ENCODE assay signal across 3 cellular contexts in genomic region chr1:213066363-213066762, GRCh38.
A peak's percentile ranks its signal among the peaks of the same experiment; 100 is the strongest.
TF ChIP-seq lines count a peak whose summit lies in the region.

No MANE protein-coding gene starts in this region.

TF ChIP-seq in GM23338, 12 proteins besides CTCF, POLR2A, EP300 and RAD21 (continues in another document):
- no peak for TF ChIP-seq ETS1 (IDR thresholded peaks at IDR 0.05)
- TF ChIP-seq, protein P1, sequence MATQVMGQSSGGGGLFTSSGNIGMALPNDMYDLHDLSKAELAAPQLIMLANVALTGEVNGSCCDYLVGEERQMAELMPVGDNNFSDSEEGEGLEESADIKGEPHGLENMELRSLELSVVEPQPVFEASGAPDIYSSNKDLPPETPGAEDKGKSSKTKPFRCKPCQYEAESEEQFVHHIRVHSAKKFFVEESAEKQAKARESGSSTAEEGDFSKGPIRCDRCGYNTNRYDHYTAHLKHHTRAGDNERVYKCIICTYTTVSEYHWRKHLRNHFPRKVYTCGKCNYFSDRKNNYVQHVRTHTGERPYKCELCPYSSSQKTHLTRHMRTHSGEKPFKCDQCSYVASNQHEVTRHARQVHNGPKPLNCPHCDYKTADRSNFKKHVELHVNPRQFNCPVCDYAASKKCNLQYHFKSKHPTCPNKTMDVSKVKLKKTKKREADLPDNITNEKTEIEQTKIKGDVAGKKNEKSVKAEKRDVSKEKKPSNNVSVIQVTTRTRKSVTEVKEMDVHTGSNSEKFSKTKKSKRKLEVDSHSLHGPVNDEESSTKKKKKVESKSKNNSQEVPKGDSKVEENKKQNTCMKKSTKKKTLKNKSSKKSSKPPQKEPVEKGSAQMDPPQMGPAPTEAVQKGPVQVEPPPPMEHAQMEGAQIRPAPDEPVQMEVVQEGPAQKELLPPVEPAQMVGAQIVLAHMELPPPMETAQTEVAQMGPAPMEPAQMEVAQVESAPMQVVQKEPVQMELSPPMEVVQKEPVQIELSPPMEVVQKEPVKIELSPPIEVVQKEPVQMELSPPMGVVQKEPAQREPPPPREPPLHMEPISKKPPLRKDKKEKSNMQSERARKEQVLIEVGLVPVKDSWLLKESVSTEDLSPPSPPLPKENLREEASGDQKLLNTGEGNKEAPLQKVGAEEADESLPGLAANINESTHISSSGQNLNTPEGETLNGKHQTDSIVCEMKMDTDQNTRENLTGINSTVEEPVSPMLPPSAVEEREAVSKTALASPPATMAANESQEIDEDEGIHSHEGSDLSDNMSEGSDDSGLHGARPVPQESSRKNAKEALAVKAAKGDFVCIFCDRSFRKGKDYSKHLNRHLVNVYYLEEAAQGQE (IDR thresholded peaks at IDR 0.05; ENCODE audit: unreplicated experiment): no peak

TF ChIP-seq in IMR-90, 13 proteins besides CTCF, POLR2A, EP300 and RAD21:
- TF ChIP-seq BHLHE40 (IDR thresholded peaks at IDR 0.05; ENCODE audit: low read depth, low read length) (no peak), FOS (IDR thresholded peaks at IDR 0.05; ENCODE audit: low read depth, low read length) (no peak), CHD1 (IDR thresholded peaks at IDR 0.05; ENCODE audit: low read depth, low read length) (no peak), CEBPB (IDR thresholded peaks at IDR 0.05; ENCODE audit: low read depth, low read length) (peak; percentile 43), MAFK (IDR thresholded peaks at IDR 0.05; ENCODE audit: low read depth, low read length) (no peak)
- TF ChIP-seq, protein P2, sequence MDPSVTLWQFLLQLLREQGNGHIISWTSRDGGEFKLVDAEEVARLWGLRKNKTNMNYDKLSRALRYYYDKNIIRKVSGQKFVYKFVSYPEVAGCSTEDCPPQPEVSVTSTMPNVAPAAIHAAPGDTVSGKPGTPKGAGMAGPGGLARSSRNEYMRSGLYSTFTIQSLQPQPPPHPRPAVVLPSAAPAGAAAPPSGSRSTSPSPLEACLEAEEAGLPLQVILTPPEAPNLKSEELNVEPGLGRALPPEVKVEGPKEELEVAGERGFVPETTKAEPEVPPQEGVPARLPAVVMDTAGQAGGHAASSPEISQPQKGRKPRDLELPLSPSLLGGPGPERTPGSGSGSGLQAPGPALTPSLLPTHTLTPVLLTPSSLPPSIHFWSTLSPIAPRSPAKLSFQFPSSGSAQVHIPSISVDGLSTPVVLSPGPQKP (IDR thresholded peaks at IDR 0.05; ENCODE audit: borderline replicate concordance, low read depth, low read length): no peak

TF ChIP-seq in K562, 482 proteins besides CTCF, POLR2A, EP300 and RAD21:
- TF ChIP-seq CEBPB (tag; IDR thresholded peaks at IDR 0.05) (peak; percentile 80), CEBPG (CRISPR knock-in tag; IDR thresholded peaks at IDR 0.05) (no peak), CEBPG (tag; conservative IDR thresholded peaks at IDR 0.05 in 1 of 2, IDR thresholded peaks at IDR 0.05 in 1 of 2) (peak; percentile 56 to 62; a peak in 3 of 4 replicates), ZNF764 (CRISPR knock-in tag; IDR thresholded peaks at IDR 0.05; ENCODE audit: low read depth) (no peak), DACH1 (IDR thresholded peaks at IDR 0.05; ENCODE audit: partially characterized antibody) (no peak), SAFB2 (IDR thresholded peaks at IDR 0.05; ENCODE audit: borderline replicate concordance, low read depth, low read length, severe bottlenecking) (no peak)
